34 cellular contexts compared by ENCODE assay signal in the genomic region with DNA sequence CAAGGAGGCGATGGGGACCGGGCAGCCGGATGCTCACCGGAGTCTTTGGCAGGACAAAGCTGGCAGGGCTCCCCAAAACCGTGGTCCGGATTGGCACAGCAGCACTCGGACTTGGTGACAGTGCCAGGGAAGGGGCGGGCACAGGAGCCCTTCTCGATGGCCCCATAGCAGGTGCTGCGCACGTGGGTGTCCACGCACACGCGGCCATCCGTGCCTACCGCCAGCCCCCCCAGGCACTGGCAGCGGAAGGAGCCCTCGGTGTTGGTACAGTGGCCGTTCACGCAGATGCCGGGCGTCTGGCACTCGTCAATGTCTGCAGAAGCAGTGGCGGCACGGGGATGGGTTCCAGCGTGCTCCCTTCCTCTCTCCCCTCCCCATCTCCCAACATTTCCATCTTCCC. TPM values are rescaled to one million over a fixed set of nuclear protein-coding genes. Genes with fewer than 3 reads are reported as not detected.
"Had no signal": no experiment of that assay in that cellular context is flagged by ENCODE, and none has a peak within 500 bp of the region (broad histone marks: within the 10 kb centered on the region; RNA-seq: fewer than 3 reads in every experiment).

No MANE protein-coding gene starts in this region.

- H3K36me3 ChIP-seq: ascending aorta had no signal

- H3K4me1 Mint-ChIP-seq: activated CD4-positive, alpha-beta T cell treated with anti-CD3 and anti-CD28 coated beads, Interleukin-2, amount 10 ng/mL, durations not matched to agents 24 days and 14 days; activated naive CD4-positive, alpha-beta T cell treated with anti-CD3 and anti-CD28 coated beads, Interleukin-2, amount 50 U/mL, for 24 hours; activated naive CD8-positive, alpha-beta T cell treated with anti-CD3 and anti-CD28 coated beads, Interleukin-2, amount 10 ng/mL, durations not matched to agents 7 days and 5 days; activated T-helper 17 cell treated with anti-CD3 and anti-CD28 coated beads, Interleukin-2, amount 50 U/mL, for 72 hours had no signal

- H3K9me3 ChIP-seq: ascending aorta had no signal

- H3K27me3 Mint-ChIP-seq: activated CD4-positive, alpha-beta T cell treated with anti-CD3 and anti-CD28 coated beads, Interleukin-2, amount 10 ng/mL, durations not matched to agents 24 days and 14 days; activated naive CD4-positive, alpha-beta T cell treated with anti-CD3 and anti-CD28 coated beads, Interleukin-2, amount 50 U/mL, for 24 hours; activated naive CD8-positive, alpha-beta T cell treated with anti-CD3 and anti-CD28 coated beads, Interleukin-2, amount 10 ng/mL, durations not matched to agents 7 days and 5 days had no signal

- H2AFZ ChIP-seq: PC-9 had no signal

- H3K27ac ChIP-seq: ascending aorta, PC-9, RWPE1, WERI-Rb-1 had no signal

- ATAC-seq: activated CD8-positive, alpha-beta T cell treated with anti-CD3 and anti-CD28 coated beads for 36 hours; activated T-cell treated with anti-CD3 and anti-CD28 coated beads, Interleukin-2, amount 50 U/mL, for 72 hours; activated T-helper 17 cell treated with anti-CD3 and anti-CD28 coated beads, Interleukin-2, amount 50 U/mL, for 72 hours; K562; Right ventricle myocardium inferior had no signal

- H3K36me3 Mint-ChIP-seq: activated naive CD4-positive, alpha-beta T cell treated with anti-CD3 and anti-CD28 coated beads, Interleukin-2, amount 50 U/mL, for 24 hours; activated naive CD8-positive, alpha-beta T cell treated with anti-CD3 and anti-CD28 coated beads, Interleukin-2, amount 10 ng/mL, durations not matched to agents 7 days and 5 days had no signal

- FAIRE-seq: K562, RCC 7860 had no signal

- DNase-seq: activated CD4-positive, alpha-beta T cell treated with anti-CD3 and anti-CD28 coated beads, Interleukin-2, amount 10 ng/mL, durations not matched to agents 24 days and 14 days; activated CD4-positive, alpha-beta T cell treated with anti-CD3 and anti-CD28 coated beads, Interleukin-2, amount 50 U/mL, for 4 hours; activated CD8-positive, alpha-beta T cell treated with anti-CD3 and anti-CD28 coated beads for 36 hours; activated effector memory CD4-positive, alpha-beta T cell treated with anti-CD3 and anti-CD28 coated beads, Interleukin-2, amount 50 U/mL, for 16 hours; activated naive CD4-positive, alpha-beta T cell treated with Interleukin-2 at 50 U/mL for 16 hours; activated naive CD8-positive, alpha-beta T cell treated with anti-CD3 and anti-CD28 coated beads, Interleukin-2, amount 10 ng/mL, durations not matched to agents 7 days and 5 days; activated T-cell treated with anti-CD3 and anti-CD28 coated beads, Interleukin-2, amount 50 U/mL, for 1 hour; activated T-cell treated with anti-CD3 and anti-CD28 coated beads, Interleukin-2, amount 50 U/mL, for 72 hours; amygdala; NCI-H1048; NCI-H1105 treated with DMSO at 0.1 percent for 48 hours; NCI-H1436; NCI-H1694; NCI-H1930; NCI-H2081 treated with DMSO at 0.1 percent for 48 hours; NCI-H345; NCI-H524 treated with DMSO at 0.1 percent for 48 hours; PC-9; SIG-M5; T1000; WERI-Rb-1 had no signal

- H3K4me2 ChIP-seq: PC-9 had no signal

- H3K27ac Mint-ChIP-seq: activated CD4-positive, alpha-beta T cell treated with anti-CD3 and anti-CD28 coated beads, Interleukin-2, amount 10 ng/mL, durations not matched to agents 24 days and 14 days; activated CD8-positive, alpha-beta T cell treated with anti-CD3 and anti-CD28 coated beads for 36 hours; activated naive CD4-positive, alpha-beta T cell treated with anti-CD3 and anti-CD28 coated beads, Interleukin-2, amount 50 U/mL, for 24 hours; activated naive CD8-positive, alpha-beta T cell treated with anti-CD3 and anti-CD28 coated beads, Interleukin-2, amount 10 ng/mL, durations not matched to agents 7 days and 5 days; activated T-cell treated with anti-CD3 and anti-CD28 coated beads, Interleukin-2, amount 50 U/mL, for 72 hours; activated T-helper 17 cell treated with anti-CD3 and anti-CD28 coated beads, Interleukin-2, amount 50 U/mL, for 72 hours had no signal

- H3K4me3 ChIP-seq: ascending aorta, K562, PC-9 had no signal

- H3K4me3 Mint-ChIP-seq: activated CD4-positive, alpha-beta T cell treated with anti-CD3 and anti-CD28 coated beads, Interleukin-2, amount 10 ng/mL, durations not matched to agents 24 days and 14 days; activated CD8-positive, alpha-beta T cell treated with anti-CD3 and anti-CD28 coated beads for 36 hours; activated naive CD4-positive, alpha-beta T cell treated with anti-CD3 and anti-CD28 coated beads, Interleukin-2, amount 50 U/mL, for 24 hours; activated naive CD8-positive, alpha-beta T cell treated with anti-CD3 and anti-CD28 coated beads, Interleukin-2, amount 10 ng/mL, durations not matched to agents 7 days and 5 days; activated T-cell treated with anti-CD3 and anti-CD28 coated beads, Interleukin-2, amount 50 U/mL, for 72 hours; activated T-helper 17 cell treated with anti-CD3 and anti-CD28 coated beads, Interleukin-2, amount 50 U/mL, for 72 hours had no signal

- H3K9me3 Mint-ChIP-seq: activated CD4-positive, alpha-beta T cell treated with anti-CD3 and anti-CD28 coated beads, Interleukin-2, amount 10 ng/mL, durations not matched to agents 24 days and 14 days; activated CD8-positive, alpha-beta T cell treated with anti-CD3 and anti-CD28 coated beads for 36 hours; activated naive CD4-positive, alpha-beta T cell treated with anti-CD3 and anti-CD28 coated beads, Interleukin-2, amount 50 U/mL, for 24 hours; activated naive CD8-positive, alpha-beta T cell treated with anti-CD3 and anti-CD28 coated beads, Interleukin-2, amount 10 ng/mL, durations not matched to agents 7 days and 5 days; activated T-cell treated with anti-CD3 and anti-CD28 coated beads, Interleukin-2, amount 50 U/mL, for 72 hours; activated T-helper 17 cell treated with anti-CD3 and anti-CD28 coated beads, Interleukin-2, amount 50 U/mL, for 72 hours had no signal

- H3K27me3 ChIP-seq: ascending aorta had no signal

- H3K4me1 ChIP-seq: ascending aorta had no signal

RNA-seq across cellular contexts. Expression of a gene that starts 17.9 kb away (rescaled TPM):
- total RNA-seq: activated CD4-positive, alpha-beta T cell treated with anti-CD3 and anti-CD28 coated beads, Interleukin-2, amount 10 ng/mL, durations not matched to agents 24 days and 14 days; activated CD8-positive, alpha-beta memory T cell treated with anti-CD3 and anti-CD28 coated beads for 36 hours; activated T-cell treated with anti-CD3 and anti-CD28 coated beads, Interleukin-2, amount 50 U/mL, for 72 hours; ascending aorta; cardiac septum; MCF 10A; OCI-LY7; PC-9; Right ventricle myocardium inferior; SK-MEL-5; T-helper 2 cell treated with Interferon-gamma antibody and Interleukin-4, amounts not matched to agents 100 ng/mL and 5 ng/mL, for 36 hours had no signal
